ENCODE assay signal across 10 cellular contexts in the genomic region with DNA sequence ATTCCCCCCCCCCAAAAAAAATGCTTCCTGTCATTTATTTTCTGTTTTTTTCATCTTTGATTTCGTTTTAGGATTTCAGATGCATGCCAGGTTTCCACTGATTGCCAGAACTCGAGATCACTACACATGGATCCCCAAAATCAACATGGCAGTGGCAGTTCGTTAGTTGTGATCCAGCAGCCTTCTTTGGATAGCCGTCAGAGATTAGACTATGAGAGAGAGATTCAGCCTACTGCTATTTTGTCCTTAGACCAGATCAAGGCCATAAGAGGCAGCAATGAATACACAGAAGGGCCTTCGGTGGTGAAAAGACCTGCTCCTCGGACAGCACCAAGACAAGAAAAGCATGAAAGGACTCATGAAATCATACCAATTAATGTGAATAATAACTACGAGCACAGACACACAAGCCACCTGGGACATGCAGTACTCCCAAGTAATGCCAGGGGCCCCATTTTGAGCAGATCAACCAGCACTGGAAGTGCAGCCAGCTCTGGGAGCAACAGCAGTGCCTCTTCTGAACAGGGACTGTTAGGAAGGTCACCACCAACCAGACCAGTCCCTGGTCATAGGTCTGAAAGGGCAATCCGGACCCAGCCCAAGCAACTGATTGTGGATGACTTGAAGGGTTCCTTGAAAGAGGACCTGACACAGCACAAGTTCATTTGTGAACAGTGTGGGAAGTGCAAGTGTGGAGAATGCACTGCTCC. TPM values are rescaled to one million over a fixed set of nuclear protein-coding genes. Genes with fewer than 3 reads are reported as not detected.
A peak's percentile ranks its signal among the peaks of the same experiment; 100 is the strongest.
DNase-seq lines count a peak whose midpoint lies in the region; ATAC-seq, FAIRE-seq and TF ChIP-seq lines count a peak whose summit lies in the region.
"Had no signal": no experiment of that assay in that cellular context is flagged by ENCODE, and none has a peak within 500 bp of the region (broad histone marks: within the 10 kb centered on the region; RNA-seq: fewer than 3 reads in every experiment).

No MANE protein-coding gene starts in this region.

- H3K9ac ChIP-seq in mucosa of rectum (ENCODE audit: low read depth in 1 of 2, low read length in 2 of 2) = peak overlapping the region; percentile 4 to 27

- intact Hi-C loops in tibial artery (cut with DNase I; ENCODE audit: low total_unique reads) = loop anchor here (10.0 kb wide), 1 partner anchor 703 kb away; no protein-coding TSS in a partner anchor

- peaks cover 31% of the 10 kb centered on the region for H3K27me3 Mint-ChIP-seq in activated T-cell treated with anti-CD3 and anti-CD28 coated beads, Interleukin-2, amount 50 U/mL, for 4 hours (ENCODE audit: low read depth)

- TF ChIP-seq CTCF in tibial artery (IDR thresholded peaks at IDR 0.05) (no peak), GM10248 (IDR thresholded peaks at IDR 0.05; ENCODE audit: control extremely low read depth, extremely low read depth, low read depth, missing control alignments) (no peak)

- H3K4me3 Mint-ChIP-seq in activated T-cell treated with anti-CD3 and anti-CD28 coated beads, Interleukin-2, amount 50 U/mL, for 4 hours = peak overlapping the region; percentile 67

- POLR2A ChIA-PET in GM10248 (lab: Yijun Ruan, JAX) = no interaction called here

- H3K9me3 Mint-ChIP-seq in activated T-cell treated with anti-CD3 and anti-CD28 coated beads, Interleukin-2, amount 50 U/mL, for 4 hours = no peaks in the 10 kb centered on the region

- H3K27me3 ChIP-seq in mucosa of rectum (ENCODE audit: control insufficient read depth in 2 of 2, insufficient read depth in 2 of 2, low read length in 2 of 2) (no peaks in the 10 kb centered on the region), tibial artery (no peaks in the 10 kb centered on the region)

- peaks cover 15 to 21% of the 10 kb centered on the region in 2 donors for H3K36me3 ChIP-seq in mucosa of rectum (ENCODE audit: control insufficient read depth in 2 of 2, insufficient read depth in 2 of 2, low read length in 2 of 2)
- peaks cover 19 to 29% (median 26%) of the 10 kb centered on the region in 3 donors for H3K36me3 ChIP-seq in tibial artery

- no peak for ATAC-seq in activated T-cell treated with anti-CD3 and anti-CD28 coated beads, Interleukin-2, amount 50 U/mL, for 4 hours
- ATAC-seq: activated CD4-positive, CD25-positive, alpha-beta regulatory T cell treated with anti-CD3 and anti-CD28 coated beads, Interleukin-2, amount 50 U/mL, for 24 hours; HCT116 had no signal

- CTCF ChIA-PET in GM10248 (lab: Yijun Ruan, JAX) = interaction anchor here (1.8 kb wide), 1 partner anchor 11 kb away, joined by 4 read pairs; no protein-coding TSS in a partner anchor

- peak overlapping the region; percentile 1 to 35 for H3K27ac ChIP-seq in mucosa of rectum (ENCODE audit: low read depth in 2 of 2, low read length in 2 of 2)
- H3K27ac ChIP-seq in tibial artery = peak overlapping the region; percentile 20 to 89

- no peaks in the 10 kb centered on the region for H3K9me3 ChIP-seq in mucosa of rectum (ENCODE audit: control insufficient read depth in 2 of 2, low read length in 2 of 2)
- no peaks in the 10 kb centered on the region for H3K9me3 ChIP-seq in tibial artery

- H3K4me3 ChIP-seq in mucosa of rectum (ENCODE audit: low read length in 2 of 2) (peak overlapping the region in 1 of 2 donors; percentile 91), tibial artery (peak overlapping the region; percentile 89 to 93)

- H3K4me1 ChIP-seq in mucosa of rectum (ENCODE audit: control insufficient read depth in 2 of 2, insufficient read depth in 2 of 2, low read length in 2 of 2) (peaks cover 3 to 6% of the 10 kb centered on the region in 2 donors), tibial artery (peaks cover 0 to 54% (median 18%) of the 10 kb centered on the region in 4 donors)

- peaks cover 15% of the 10 kb centered on the region for H3K36me3 Mint-ChIP-seq in activated T-cell treated with anti-CD3 and anti-CD28 coated beads, Interleukin-2, amount 50 U/mL, for 4 hours (ENCODE audit: insufficient read depth)

- no peak for FAIRE-seq in RCC 7860 (lab: Jason Lieb, UNC)

- DNase-seq in activated T-cell treated with anti-CD3 and anti-CD28 coated beads, Interleukin-2, amount 50 U/mL, for 4 hours = no peak
- no peak for DNase-seq in activated T-cell treated with anti-CD3 and anti-CD28 coated beads, Interleukin-2, amount 50 U/mL, for 1 hour
- DNase-seq in cerebellar cortex (ENCODE audit: low spot score) (peak; percentile 52), tibial artery (no peak), DMS79 treated with DMSO at 0.1 percent for 48 hours (lab: John Stamatoyannopoulos, UW) (no peak), RCC 7860 (ENCODE audit: low spot score) (no peak), GM10248 (ENCODE audit: extremely low spot score) (no peak)

- H3K4me1 Mint-ChIP-seq in activated T-cell treated with anti-CD3 and anti-CD28 coated beads, Interleukin-2, amount 50 U/mL, for 4 hours (ENCODE audit: low read depth) = peaks cover 27% of the 10 kb centered on the region

RNA-seq across cellular contexts. Expression of gene SPRY1, which starts 5.0 kb away (rescaled TPM):
- 10 to 100 TPM; 31.8 to 65.2 (median 48.4) TPM for total RNA-seq in activated T-cell treated with anti-CD3 and anti-CD28 coated beads, Interleukin-2, amount 50 U/mL, for 4 hours
